In the genomic region with DNA sequence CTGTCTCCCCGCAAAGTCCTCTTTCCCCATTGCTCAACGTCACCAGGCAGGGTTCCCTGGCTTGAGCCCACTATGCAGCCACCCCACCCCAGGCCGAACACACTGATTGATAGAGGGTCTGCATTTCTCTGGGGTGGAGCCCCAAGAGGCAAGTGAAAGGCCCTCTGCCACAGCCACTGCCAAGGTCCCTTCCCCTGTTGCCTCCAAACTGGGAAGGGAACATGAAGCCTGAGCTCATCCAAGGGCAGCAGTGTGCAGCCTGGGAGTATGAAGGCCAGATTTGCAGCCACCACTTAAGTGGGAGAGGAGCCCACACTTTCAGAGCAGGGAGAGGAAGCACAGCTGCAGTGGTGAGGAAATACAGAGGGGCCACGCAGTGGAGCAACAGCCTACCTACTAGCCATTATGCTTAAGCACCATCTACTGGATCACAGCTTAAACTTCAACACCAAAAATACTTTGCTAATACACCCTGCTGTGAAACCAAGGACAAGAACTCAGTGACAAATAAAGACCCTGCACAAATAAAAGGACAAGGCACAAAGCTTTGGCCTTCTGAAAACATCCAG, we compare ENCODE assay signal across 18 cellular contexts. TPM values are rescaled to one million over a fixed set of nuclear protein-coding genes. Genes with fewer than 3 reads are reported as not detected.
DNase-seq lines count a peak whose midpoint lies in the region; ATAC-seq and TF ChIP-seq lines count a peak whose summit lies in the region.
"Had no signal": no experiment of that assay in that cellular context is flagged by ENCODE, and none has a peak within 500 bp of the region (broad histone marks: within the 10 kb centered on the region; RNA-seq: fewer than 3 reads in every experiment).

No MANE protein-coding gene starts in this region.

- peaks cover 8 to 19% (median 13%) of the 10 kb centered on the region in 10 experiments; a peak in 17 of 20 replicates for H3K4me1 ChIP-seq in BLaER1 treated with 17β-estradiol and CSF1 and Interleukin-3, amounts not matched to agents 10 nM and 100 nM
- H3K4me1 ChIP-seq in Loucy (ENCODE audit: insufficient read depth, low read length, poor library complexity, severe bottlenecking) (peaks cover 33% of the 10 kb centered on the region), left lung (peaks cover 3 to 14% of the 10 kb centered on the region in 2 donors), esophagus muscularis mucosa (peaks cover 6 to 34% (median 16%) of the 10 kb centered on the region in 4 donors)

- no peak for TF ChIP-seq POLR2A in esophagus muscularis mucosa (IDR thresholded peaks at IDR 0.05; ENCODE audit: low read depth)

- peak overlapping the region in 9 of 11 experiments; percentile 3 to 54 (median 37); a peak in 15 of 22 replicates for H3K4me2 ChIP-seq in BLaER1 treated with 17β-estradiol and CSF1 and Interleukin-3, amounts not matched to agents 10 nM and 100 nM
- H3K4me2 ChIP-seq in Loucy (ENCODE audit: low read depth, low read length, poor library complexity, severe bottlenecking), result peak overlapping the region; percentile 30

- H3K36me3 ChIP-seq in BLaER1 treated with 17β-estradiol and CSF1 and Interleukin-3, amounts not matched to agents 10 nM and 100 nM, result no peaks in the 10 kb centered on the region
- H3K36me3 ChIP-seq in Loucy (ENCODE audit: insufficient read depth, low read length) (no peaks in the 10 kb centered on the region), left lung (no peaks in the 10 kb centered on the region), esophagus muscularis mucosa (no peaks in the 10 kb centered on the region)
- H3K36me3 ChIP-seq: MG63, pancreas, SJCRH30 had no signal

- ATAC-seq in left lung (peak; percentile 30), HG03108 (IDR thresholded peaks at IDR 0.05; ENCODE audit: unreplicated experiment) (no peak)
- ATAC-seq: activated CD4-positive, CD25-positive, alpha-beta regulatory T cell treated with anti-CD3 and anti-CD28 coated beads, Interleukin-2, amount 50 U/mL, for 24 hours had no signal

- H2AFZ ChIP-seq in Loucy (ENCODE audit: low read length), result no peak overlapping the region

- TF ChIP-seq CTCF in Loucy (conservative IDR thresholded peaks at IDR 0.05; ENCODE audit: low read length) (peak; percentile 70), left lung (IDR thresholded peaks at IDR 0.05) (no peak), esophagus muscularis mucosa (IDR thresholded peaks at IDR 0.05) (no peak)

- H3K9me2 ChIP-seq in Loucy (replicated peaks; ENCODE audit: low read depth, low read length), result no peaks in the 10 kb centered on the region

- H3K9ac ChIP-seq in BLaER1 treated with 17β-estradiol and CSF1 and Interleukin-3, amounts not matched to agents 10 nM and 100 nM, result no peak overlapping the region
- no peak overlapping the region for H3K9ac ChIP-seq in Loucy (ENCODE audit: low read depth, low read length, poor library complexity, severe bottlenecking)

- 0 out of 22 replicates have a peak overlapping the region, but pooled peaks of 1 of the 11 experiments have one; percentile 13 for H3K27ac ChIP-seq in BLaER1 treated with 17β-estradiol and CSF1 and Interleukin-3, amounts not matched to agents 10 nM and 100 nM
- H3K27ac ChIP-seq in left lung, result no peak overlapping the region
- no peak overlapping the region for H3K27ac ChIP-seq in esophagus muscularis mucosa (replicated peaks in 1 of 4)
- H3K27ac ChIP-seq: pancreas, SJCRH30 had no signal

- H3K79me2 ChIP-seq in Loucy (ENCODE audit: insufficient read depth, low read length), result peaks cover 90% of the 10 kb centered on the region

- intact Hi-C loops in left lung (cut with DNase I) (no loop called here), esophagus muscularis mucosa (cut with DNase I) (no loop called here)

- H3F3A ChIP-seq in Loucy (ENCODE audit: low read depth), result no peaks in the 10 kb centered on the region

- DNase-seq in amniotic epithelial cell (ENCODE audit: low read depth) (peak; percentile 40), left lung (no peak), NCI-H345 (lab: John Stamatoyannopoulos, UW) (no peak), esophagus muscularis mucosa (ENCODE audit: extremely low spot score) (no peak), RKO (ENCODE audit: low spot score) (no peak)
- DNase-seq: ACHN; activated T-cell treated with anti-CD3 and anti-CD28 coated beads for 4 hours; amygdala; MG63; NCI-H446; pancreas; stimulated activated CD4-positive, alpha-beta T cell treated with anti-CD3 and anti-CD28 coated beads, Interleukin-15, amount 100 ng/mL, for 24 hours; stimulated activated CD8-positive, alpha-beta memory T cell treated with anti-CD3 and anti-CD28 coated beads, Interleukin-4, amount 100 ng/mL, for 48 hours had no signal

- peaks cover 8 to 100% (median 23%) of the 10 kb centered on the region in 11 experiments; a peak in 18 of 22 replicates for H4K20me1 ChIP-seq in BLaER1 treated with 17β-estradiol and CSF1 and Interleukin-3, amounts not matched to agents 10 nM and 100 nM
- peaks cover 26% of the 10 kb centered on the region for H4K20me1 ChIP-seq in Loucy (ENCODE audit: insufficient read depth, low read length, poor library complexity, severe bottlenecking)

- no peak overlapping the region for H3K4me3 ChIP-seq in BLaER1 treated with 17β-estradiol and CSF1 and Interleukin-3, amounts not matched to agents 10 nM and 100 nM
- H3K4me3 ChIP-seq in Loucy (ENCODE audit: low read length, poor library complexity, severe bottlenecking) (no peak overlapping the region), left lung (no peak overlapping the region), esophagus muscularis mucosa (no peak overlapping the region)
- H3K4me3 ChIP-seq: MG63, pancreas, SJCRH30 had no signal

- TF ChIP-seq EP300 in esophagus muscularis mucosa (IDR thresholded peaks at IDR 0.05), result no peak

- H3K9me3 ChIP-seq in BLaER1 treated with 17β-estradiol and CSF1 and Interleukin-3, amounts not matched to agents 10 nM and 100 nM (replicated peaks in 1 of 11), result peaks cover 0 to 20% (median 7%) of the 10 kb centered on the region in 11 experiments; a peak in 7 of 22 replicates
- no peaks in the 10 kb centered on the region for H3K9me3 ChIP-seq in Loucy (ENCODE audit: insufficient read depth, low read depth, low read length)
- no peaks in the 10 kb centered on the region for H3K9me3 ChIP-seq in left lung
- no peaks in the 10 kb centered on the region for H3K9me3 ChIP-seq in esophagus muscularis mucosa
- H3K9me3 ChIP-seq: MG63, pancreas, SJCRH30 had no signal

- no peaks in the 10 kb centered on the region for H3K27me3 ChIP-seq in BLaER1 treated with 17β-estradiol and CSF1 and Interleukin-3, amounts not matched to agents 10 nM and 100 nM
- H3K27me3 ChIP-seq in Loucy (ENCODE audit: insufficient read depth, low read length, poor library complexity, severe bottlenecking), result no peaks in the 10 kb centered on the region
- H3K27me3 ChIP-seq in left lung, result no peaks in the 10 kb centered on the region
- H3K27me3 ChIP-seq in esophagus muscularis mucosa, result no peaks in the 10 kb centered on the region
- H3K27me3 ChIP-seq: MG63, pancreas, SJCRH30 had no signal

- 87% methylated on average over 4 of the region's 4 CpGs for WGBS in esophagus muscularis mucosa

RNA-seq across cellular contexts. Expression of a gene that starts 48.6 kb away (rescaled TPM):
- 10 to 100 TPM; 37.2 to 43.3 TPM for total RNA-seq in left lung
- total RNA-seq in esophagus muscularis mucosa, result 10 to 100 TPM; 30.2 to 44.5 (median 32.6) TPM
